ENCODE assay signal across 1 cellular context in genomic region chr2:44137048-44137447, GRCh38.
TF ChIP-seq lines count a peak whose summit lies in the region.

No MANE protein-coding gene starts in this region.

TF ChIP-seq in H1, 55 proteins besides CTCF, POLR2A, EP300 and RAD21:
- TF ChIP-seq KDM1A (IDR thresholded peaks at IDR 0.05; ENCODE audit: borderline replicate concordance, low read length), result no peak
- no peak for TF ChIP-seq BCL11A (IDR thresholded peaks at IDR 0.05; ENCODE audit: low read depth in 2 of 2, low read length in 2 of 2)
- no peak for TF ChIP-seq ZNF274 (IDR thresholded peaks at IDR 0.05; ENCODE audit: borderline replicate concordance, extremely low read depth, low read length)
- TF ChIP-seq KDM4A (IDR thresholded peaks at IDR 0.05; ENCODE audit: low read depth, low read length, severe bottlenecking), result no peak
- TF ChIP-seq TAF7 (optimal IDR thresholded peaks at IDR 0.05; ENCODE audit: borderline replicate concordance, low read depth, low read length), result no peak
- no peak for TF ChIP-seq CBX5 (IDR thresholded peaks at IDR 0.05; ENCODE audit: low read depth, low read length)
- no peak for TF ChIP-seq USF2 (IDR thresholded peaks at IDR 0.05; ENCODE audit: low read length)
- no peak for TF ChIP-seq POU5F1 (IDR thresholded peaks at IDR 0.05; ENCODE audit: low read depth, low read length)
- no peak for TF ChIP-seq ATF2 (IDR thresholded peaks at IDR 0.05; ENCODE audit: low read length)
- TF ChIP-seq E2F6 (IDR thresholded peaks at IDR 0.05), result no peak
- no peak for TF ChIP-seq YY1 (IDR thresholded peaks at IDR 0.05; ENCODE audit: low read depth, low read length)
- TF ChIP-seq NRF1 (IDR thresholded peaks at IDR 0.05; ENCODE audit: low read depth, low read length), result no peak
